Comparison of ENCODE assay signal across 9 cellular contexts in the genomic region with DNA sequence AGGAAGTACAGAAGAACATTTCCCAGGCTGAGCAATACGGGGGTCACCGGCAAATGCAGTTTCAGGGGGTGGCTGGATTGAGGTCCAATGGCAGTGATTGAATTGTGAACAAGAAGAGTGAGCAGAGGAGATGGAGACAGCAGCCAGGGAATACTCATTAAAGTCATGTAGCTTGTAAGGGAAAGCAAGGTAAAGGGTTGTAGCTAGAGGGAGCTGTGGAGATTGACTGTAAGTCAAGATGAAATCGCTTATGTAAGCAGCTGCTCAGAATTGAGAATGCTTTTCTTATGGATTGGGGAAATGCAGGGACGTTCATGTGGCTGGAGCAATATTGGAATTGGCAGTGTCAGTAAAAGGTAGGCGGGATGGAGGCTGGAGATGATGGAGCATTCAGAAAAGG.
DNase-seq lines count a peak whose midpoint lies in the region; FAIRE-seq and TF ChIP-seq lines count a peak whose summit lies in the region.
"Had no signal": no experiment of that assay in that cellular context is flagged by ENCODE, and none has a peak within 500 bp of the region (broad histone marks: within the 10 kb centered on the region; RNA-seq: fewer than 3 reads in every experiment).

No MANE protein-coding gene starts in this region.

- WGBS in hepatocyte (ENCODE audit: low lambda C conversion rate, missing lambda C conversion rate), result 45% methylated on average over 4 of the region's 5 CpGs

- TF ChIP-seq CTCF in GM12873 (IDR thresholded peaks at IDR 0.05; ENCODE audit: insufficient read depth, low read depth, low read length, missing control alignments), result peak; percentile 57
- peak; percentile 40 for TF ChIP-seq CTCF in hepatocyte (IDR thresholded peaks at IDR 0.05; ENCODE audit: poor library complexity)

- H3K9me2 ChIP-seq in hepatocyte (replicated peaks; ENCODE audit: insufficient read depth), result no peaks in the 10 kb centered on the region

- peak; percentile 55 for DNase-seq in RKO (ENCODE audit: low spot score)
- peak; percentile 53 for DNase-seq in hepatocyte (ENCODE audit: low spot score)
- no peak for DNase-seq in activated CD4-positive, alpha-beta T cell treated with anti-CD3 and anti-CD28 coated beads for 48 hours
- no peak for DNase-seq in activated naive CD4-positive, alpha-beta T cell treated with Interleukin-2 at 50 U/mL for 16 hours
- DNase-seq in stimulated activated CD4-positive, alpha-beta T cell treated with anti-CD3 and anti-CD28 coated beads, Interleukin-15, amount 100 ng/mL, for 24 hours, result no peak
- DNase-seq in HuH-7.5 (ENCODE audit: low spot score), result no peak

- no peaks in the 10 kb centered on the region for H3K36me3 ChIP-seq in hepatocyte (replicated peaks; ENCODE audit: insufficient read depth, low read depth)

- no peak overlapping the region for H3K27ac ChIP-seq in hepatocyte

- H3K4me2 ChIP-seq in hepatocyte, result no peak overlapping the region

- no peak overlapping the region for H3K4me3 ChIP-seq in hepatocyte
- H3K4me3 ChIP-seq: mucosa of descending colon had no signal

- no peaks in the 10 kb centered on the region for H3K9me3 ChIP-seq in hepatocyte (ENCODE audit: low read depth)
- H3K9me3 ChIP-seq: mucosa of descending colon had no signal

- no peak overlapping the region for H2AFZ ChIP-seq in hepatocyte

- H3K4me1 ChIP-seq in hepatocyte (ENCODE audit: insufficient read depth), result peaks cover 13% of the 10 kb centered on the region

- H3K27me3 ChIP-seq in hepatocyte, result no peaks in the 10 kb centered on the region

- no peaks in the 10 kb centered on the region for H3K79me2 ChIP-seq in hepatocyte

- no peaks in the 10 kb centered on the region for H4K20me1 ChIP-seq in hepatocyte (ENCODE audit: insufficient read depth, poor library complexity, severe bottlenecking)

- peak; percentile 84 for FAIRE-seq in A204.1 (lab: Jason Lieb, UNC)

Comparison
In these comparisons a context has a peak if more than half of its experiments do, and no peak if none do; other contexts are left out.
1. DNase-seq: peak in RKO (single experiment) and hepatocyte (single experiment); none in activated CD4-positive, alpha-beta T cell treated with anti-CD3 and anti-CD28 coated beads for 48 hours (single experiment), activated naive CD4-positive, alpha-beta T cell treated with Interleukin-2 at 50 U/mL for 16 hours (single experiment), stimulated activated CD4-positive, alpha-beta T cell treated with anti-CD3 and anti-CD28 coated beads, Interleukin-15, amount 100 ng/mL, for 24 hours (single experiment) and HuH-7.5 (single experiment).